In genomic region chr19:55225415-55225958, GRCh38 we compare ENCODE assay signal across 22 cellular contexts. TPM values are rescaled to one million over a fixed set of nuclear protein-coding genes. Genes with fewer than 3 reads are reported as not detected.
DNase-seq lines count a peak whose midpoint lies in the region; ATAC-seq, FAIRE-seq and TF ChIP-seq lines count a peak whose summit lies in the region.
"Had no signal": no experiment of that assay in that cellular context is flagged by ENCODE, and none has a peak within 500 bp of the region (broad histone marks: within the 10 kb centered on the region; RNA-seq: fewer than 3 reads in every experiment).

No MANE protein-coding gene starts in this region.

- H3K4me1 ChIP-seq in A549 (peaks cover 19% of the 10 kb centered on the region), Caco-2 (peaks cover 32% of the 10 kb centered on the region), body of pancreas (no peaks in the 10 kb centered on the region)
- H3K4me1 ChIP-seq: upper lobe of left lung had no signal

- in situ Hi-C loops in G401 (cut with HindIII; ENCODE audit: low sequenced_read_pairs): no loop called here

- POLR2A ChIA-PET in A549 (lab: Yijun Ruan, JAX): interaction anchor here (0.9 kb wide), 1 partner anchor 55 kb away, joined by 3 read pairs; no protein-coding TSS in a partner anchor
- POLR2A ChIA-PET in Caco-2 (lab: Charles Lee): no interaction called here

- H3K27me3 Mint-ChIP-seq in Caco-2 (ENCODE audit: insufficient read depth, unreplicated experiment) (no peaks in the 10 kb centered on the region), T-helper 17 cell (no peaks in the 10 kb centered on the region), immature natural killer cell (ENCODE audit: low read depth in 3 of 3) (peaks cover 0 to 4% (median 0%) of the 10 kb centered on the region in 3 donors)
- H3K27me3 Mint-ChIP-seq: activated CD4-positive, alpha-beta T cell treated with anti-CD3 and anti-CD28 coated beads for 36 hours had no signal

- H3K27ac ChIP-seq in A549: no peak overlapping the region
- H3K27ac ChIP-seq in caudate nucleus (ENCODE audit: low read depth, low read length): no peak overlapping the region
- H3K27ac ChIP-seq in body of pancreas: no peak overlapping the region
- H3K27ac ChIP-seq: heart right ventricle, sigmoid colon, upper lobe of left lung had no signal

- H3K36me3 Mint-ChIP-seq in Caco-2 (ENCODE audit: insufficient read depth, unreplicated experiment) (peaks cover 72% of the 10 kb centered on the region), T-helper 17 cell (ENCODE audit: low read depth) (peaks cover 7% of the 10 kb centered on the region), immature natural killer cell (peaks cover 0 to 9% (median 0%) of the 10 kb centered on the region in 3 donors)

- TF ChIP-seq EP300 in A549 (IDR thresholded peaks at IDR 0.05): no peak

- no peak for DNase-seq in A549 (ENCODE audit: low read depth in 1 of 2, low spot score in 1 of 2)
- DNase-seq in Caco-2: no peak
- DNase-seq in T-helper 17 cell: no peak
- no peak for DNase-seq in immature natural killer cell
- no peak for DNase-seq in G401 (ENCODE audit: low spot score)
- DNase-seq in caudate nucleus (lab: John Stamatoyannopoulos, UW): no peak
- no peak for DNase-seq in body of pancreas
- DNase-seq in NCI-H1694 treated with DMSO at 0.1 percent for 48 hours (lab: John Stamatoyannopoulos, UW): no peak
- DNase-seq: activated CD4-positive, alpha-beta T cell treated with anti-CD3 and anti-CD28 coated beads for 36 hours; activated CD8-positive, alpha-beta memory T cell treated with anti-CD3 and anti-CD28 coated beads, Interleukin-2, amount 50 U/mL, for 48 hours; activated naive CD4-positive, alpha-beta T cell; heart right ventricle; left ventricle myocardium superior; mucosa of descending colon; NCI-H1105 treated with DMSO at 0.1 percent for 48 hours; NCI-H2171; NCI-H774; sigmoid colon; stimulated activated naive CD8-positive, alpha-beta T cell treated with anti-CD3 and anti-CD28 coated beads, Interleukin-15, Interleukin-2, amounts not matched to agents 100 U/mL and 50 U/mL, for 24 hours; upper lobe of left lung had no signal

- TF ChIP-seq CTCF in A549 (IDR thresholded peaks at IDR 0.05) (no peak), Caco-2 (IDR thresholded peaks at IDR 0.05; ENCODE audit: insufficient read depth in 1 of 2, low read depth in 1 of 2, low read length in 1 of 2, severe bottlenecking in 1 of 2, unreplicated experiment in 1 of 2) (no peak), body of pancreas (IDR thresholded peaks at IDR 0.05) (no peak)

- no TSS peak for BruUV-seq in Caco-2 (replicated peaks; lab: Mats Ljungman, UMichigan)

- no peaks in the 10 kb centered on the region for H3K27me3 ChIP-seq in Caco-2 (replicated peaks; ENCODE audit: control insufficient read depth, insufficient read depth, low read length)
- H3K27me3 ChIP-seq in body of pancreas: no peaks in the 10 kb centered on the region
- H3K27me3 ChIP-seq: heart right ventricle, sigmoid colon, upper lobe of left lung had no signal

- peak overlapping the region; percentile 60 for H3K27ac Mint-ChIP-seq in Caco-2 (ENCODE audit: unreplicated experiment)
- no peak overlapping the region for H3K27ac Mint-ChIP-seq in T-helper 17 cell
- peak overlapping the region in 4 of 6 donors; percentile 2 to 79 (median 44) for H3K27ac Mint-ChIP-seq in immature natural killer cell
- H3K27ac Mint-ChIP-seq: activated CD4-positive, alpha-beta T cell treated with anti-CD3 and anti-CD28 coated beads for 36 hours had no signal

- TF ChIP-seq POLR2A in A549 (IDR thresholded peaks at IDR 0.05; ENCODE audit: low read length): no peak
- no peak for TF ChIP-seq POLR2A in body of pancreas (IDR thresholded peaks at IDR 0.05)

- 84% methylated on average over 7 of the region's 7 CpGs for WGBS in A549 (ENCODE audit: missing lambda C conversion rate)
- 89% methylated on average over 7 of the region's 7 CpGs for WGBS in body of pancreas, 2 donors

- ATAC-seq in A549 (no peak), T-helper 17 cell (no peak), body of pancreas (no peak)
- ATAC-seq: activated CD4-positive, alpha-beta T cell treated with anti-CD3 and anti-CD28 coated beads for 36 hours; heart right ventricle; left ventricle myocardium superior; mucosa of descending colon; stimulated activated naive CD8-positive, alpha-beta T cell treated with anti-CD3 and anti-CD28 coated beads, Interleukin-15, Interleukin-2, amounts not matched to agents 100 U/mL and 50 U/mL, for 24 hours had no signal

- H3K9me3 Mint-ChIP-seq in Caco-2 (ENCODE audit: unreplicated experiment) (peaks cover 14% of the 10 kb centered on the region), immature natural killer cell (no peaks in the 10 kb centered on the region)

- FAIRE-seq in A549 (lab: Jason Lieb, UNC): peak; percentile 18
- FAIRE-seq: endothelial cell of umbilical vein had no signal

- intact Hi-C loops in Caco-2 (cut with micrococcal nuclease; ENCODE audit: unreplicated experiment) (no loop called here), body of pancreas (cut with DNase I) (no loop called here)

- H3K4me3 ChIP-seq in A549: no peak overlapping the region
- no peak overlapping the region for H3K4me3 ChIP-seq in Caco-2 (ENCODE audit: low read depth, low read length)
- H3K4me3 ChIP-seq in body of pancreas: no peak overlapping the region
- H3K4me3 ChIP-seq: heart right ventricle, mucosa of descending colon, sigmoid colon, upper lobe of left lung had no signal

- H3K4me3 Mint-ChIP-seq in Caco-2 (ENCODE audit: unreplicated experiment) (peak overlapping the region; percentile 20), T-helper 17 cell (peak overlapping the region; percentile 78), immature natural killer cell (no peak overlapping the region)
- H3K4me3 Mint-ChIP-seq: activated CD4-positive, alpha-beta T cell treated with anti-CD3 and anti-CD28 coated beads for 36 hours had no signal

- H3K4me2 ChIP-seq in A549: no peak overlapping the region

- TF ChIP-seq RAD21 in A549 (conservative IDR thresholded peaks at IDR 0.05 in 1 of 2, IDR thresholded peaks at IDR 0.05 in 1 of 2): no peak

- CTCF ChIA-PET in A549 (lab: Yijun Ruan, JAX): no interaction called here
- CTCF ChIA-PET in Caco-2 (lab: Charles Lee): no interaction called here

- H3K9me3 ChIP-seq in A549: peaks cover 5% of the 10 kb centered on the region; the same call in 2 of the 3 replicates
- H3K9me3 ChIP-seq in Caco-2: 0 out of 2 replicates have a peak, but pooled peaks cover 1% of the 10 kb centered on the region
- no peaks in the 10 kb centered on the region for H3K9me3 ChIP-seq in T-helper 17 cell (ENCODE audit: control insufficient read depth, low read length, poor library complexity, severe bottlenecking)
- peaks cover 0 to 6% (median 0%) of the 10 kb centered on the region in 3 donors for H3K9me3 ChIP-seq in body of pancreas
- H3K9me3 ChIP-seq: mucosa of descending colon, sigmoid colon, upper lobe of left lung had no signal

- H3K36me3 ChIP-seq in Caco-2 (ENCODE audit: control insufficient read depth, insufficient read depth, low read length) (peaks cover 3% of the 10 kb centered on the region), body of pancreas (replicated peaks in 1 of 2; ENCODE audit: insufficient read depth in 1 of 2, low read depth in 2 of 2) (peaks cover 0 to 3% of the 10 kb centered on the region in 2 donors)

- H3K4me1 Mint-ChIP-seq in Caco-2 (ENCODE audit: low read depth, unreplicated experiment) (peaks cover 35% of the 10 kb centered on the region), T-helper 17 cell (peaks cover 13% of the 10 kb centered on the region), immature natural killer cell (peaks cover 0 to 7% of the 10 kb centered on the region in 2 donors)
- H3K4me1 Mint-ChIP-seq: activated CD4-positive, alpha-beta T cell treated with anti-CD3 and anti-CD28 coated beads for 36 hours had no signal

RNA-seq across cellular contexts. Expression of gene TMEM86B, which starts 3.1 kb away (rescaled TPM):
- 1.6 TPM in 2 replicates for polyA plus RNA-seq in A549 (2011; rRNA removed)
- 3.9 and 5.8 TPM in 2 replicates for polyA plus RNA-seq in A549 (2012; cell fraction: cytosol; rRNA removed)
- 52.7 and 61.5 TPM in 2 replicates for polyA plus RNA-seq in A549 (2012; cell fraction: nucleus; rRNA removed)
- polyA plus RNA-seq in A549 (2017; fragmentation: RNase III; extraction: RNeasy Plus Mini Kit Qiagen cat#74134 plus additional on column Dnase treatment): 2.8 to 3.4 TPM (median 3.2 TPM) in 3 replicates
- 0.62 and 1.8 TPM in 2 replicates for polyA minus RNA-seq in A549 (2011; rRNA and poly(A)+ RNA removed)
- total RNA-seq in Caco-2 (2022): 18.0 and 21.2 TPM in 2 replicates
- total RNA-seq in T-helper 17 cell: 10 to 100 TPM; 12.4 to 12.8 TPM
- 1 to 10 TPM in 1 of 3 donors, under 1 TPM in 1, not detected in 1; 0.59 to 2.4 TPM for polyA plus RNA-seq in immature natural killer cell
- 0.62 and 1.5 TPM in 2 replicates for total RNA-seq in G401 (2014; rRNA removed; shearing (Covaris generic))
- total RNA-seq in body of pancreas: 1 to 10 TPM; 1.6 to 3.0 TPM

RNA-seq across cellular contexts. Expression of gene PTPRH, which starts 16.2 kb away (rescaled TPM):
- 4.2 and 5.4 TPM in 2 replicates for polyA plus RNA-seq in A549 (2011; rRNA removed)
- 2.0 and 2.1 TPM in 2 replicates for polyA plus RNA-seq in A549 (2012; cell fraction: cytosol; rRNA removed)
- polyA plus RNA-seq in A549 (2012; cell fraction: nucleus; rRNA removed): 2.8 and 3.6 TPM in 2 replicates
- polyA plus RNA-seq in A549 (2017; fragmentation: RNase III; extraction: RNeasy Plus Mini Kit Qiagen cat#74134 plus additional on column Dnase treatment): 1.5 to 1.8 TPM (median 1.6 TPM) in 3 replicates
- polyA minus RNA-seq in A549 (2011; rRNA and poly(A)+ RNA removed): 12.6 and 17.7 TPM in 2 replicates
- total RNA-seq in Caco-2 (2022): 2.3 and 2.7 TPM in 2 replicates
- not detected for total RNA-seq in T-helper 17 cell
- polyA plus RNA-seq in immature natural killer cell: not detected
- total RNA-seq in G401 (2014; rRNA removed; shearing (Covaris generic)): 5.2 and 20.7 TPM in 2 replicates
- total RNA-seq in body of pancreas: 10 to 100 TPM; 14.8 to 15.8 TPM
- total RNA-seq: activated CD4-positive, alpha-beta T cell treated with anti-CD3 and anti-CD28 coated beads for 36 hours; OCI-LY7 had no signal

RNA-seq across cellular contexts. Expression of gene PPP6R1, which starts 33.3 kb away (rescaled TPM):
- polyA plus RNA-seq in A549 (2011; rRNA removed) (42.9 and 44.6 TPM in 2 replicates), A549 (2017; fragmentation: RNase III; extraction: RNeasy Plus Mini Kit Qiagen cat#74134 plus additional on column Dnase treatment) (72.9 to 78.0 TPM (median 76.2 TPM) in 3 replicates), immature natural killer cell (100 to 1,000 TPM in 1 of 3 donors, 10 to 100 TPM in 2; 43.1 to 123 (median 47.9) TPM)
- 74.0 and 94.8 TPM in 2 replicates for polyA plus RNA-seq in A549 (2012; cell fraction: cytosol; rRNA removed)
- polyA plus RNA-seq in A549 (2012; cell fraction: nucleus; rRNA removed): 148 and 200 TPM in 2 replicates
- polyA minus RNA-seq in A549 (2011; rRNA and poly(A)+ RNA removed): 89.2 and 109 TPM in 2 replicates
- total RNA-seq in Caco-2 (2022) (113 and 118 TPM in 2 replicates), T-helper 17 cell (100 to 1,000 TPM; 183 to 186 TPM), body of pancreas (10 to 100 TPM; 19.2 to 20.8 TPM)
- total RNA-seq in G401 (2014; rRNA removed; shearing (Covaris generic)): 104 and 109 TPM in 2 replicates

RNA-seq across cellular contexts. Expression of gene SYT5, which starts 45.4 kb away (rescaled TPM):
- polyA plus RNA-seq in A549 (2011; rRNA removed): 0.23 and 0.69 TPM in 2 replicates
- 0.14 and 0.22 TPM in 2 replicates for polyA plus RNA-seq in A549 (2012; cell fraction: cytosol; rRNA removed)
- polyA plus RNA-seq in A549 (2012; cell fraction: nucleus; rRNA removed): 1.1 and 1.8 TPM in 2 replicates
- polyA plus RNA-seq in A549 (2017; fragmentation: RNase III; extraction: RNeasy Plus Mini Kit Qiagen cat#74134 plus additional on column Dnase treatment): 0.43 to 0.65 TPM (median 0.63 TPM) in 3 replicates
- polyA minus RNA-seq in A549 (2011; rRNA and poly(A)+ RNA removed): 0.08 and 0.44 TPM in 2 replicates
- total RNA-seq in Caco-2 (2022): not detected in 2 replicates
- total RNA-seq in T-helper 17 cell: 1 to 10 TPM; 3.8 to 4.3 TPM
- polyA plus RNA-seq in immature natural killer cell: under 1 TPM in 2 of 3 donors, not detected in 1; 0.55 to 0.96 TPM
- 0.85 and 1.2 TPM in 2 replicates for total RNA-seq in G401 (2014; rRNA removed; shearing (Covaris generic))
- under 1 TPM in 1 of 2 donors, not detected in 1; 0.26 TPM for total RNA-seq in body of pancreas
- total RNA-seq: left ventricle myocardium superior had no signal
- polyA plus RNA-seq: endothelial cell of umbilical vein had no signal

RNA-seq across cellular contexts. Expression of gene HSPBP1, which starts 54.4 kb away (rescaled TPM):
- polyA plus RNA-seq in A549 (2011; rRNA removed) (52.1 and 55.3 TPM in 2 replicates), A549 (2017; fragmentation: RNase III; extraction: RNeasy Plus Mini Kit Qiagen cat#74134 plus additional on column Dnase treatment) (121 to 127 TPM (median 123 TPM) in 3 replicates), immature natural killer cell (10 to 100 TPM; 42.6 to 46.7 (median 46.3) TPM)
- polyA plus RNA-seq in A549 (2012; cell fraction: cytosol; rRNA removed): 161 and 202 TPM in 2 replicates
- polyA plus RNA-seq in A549 (2012; cell fraction: nucleus; rRNA removed): 214 and 333 TPM in 2 replicates
- polyA minus RNA-seq in A549 (2011; rRNA and poly(A)+ RNA removed): 26.6 and 52.1 TPM in 2 replicates
- total RNA-seq in Caco-2 (2022) (69.6 and 71.4 TPM in 2 replicates), T-helper 17 cell (10 to 100 TPM; 19.1 to 23.1 TPM), body of pancreas (10 to 100 TPM; 12.5 to 51.1 TPM)
- total RNA-seq in G401 (2014; rRNA removed; shearing (Covaris generic)): 74.4 and 89.1 TPM in 2 replicates

Comparison
In these comparisons a context has a peak if more than half of its experiments do, and no peak if none do; other contexts are left out.
1. H3K4me3 Mint-ChIP-seq: peak in Caco-2 (single experiment) and T-helper 17 cell (single experiment); none in immature natural killer cell (0 of 5).